8 cellular contexts compared by ENCODE assay signal in genomic region chr4:68175562-68176155, GRCh38. TPM values are rescaled to one million over a fixed set of nuclear protein-coding genes. Genes with fewer than 3 reads are reported as not detected.
DNase-seq lines count a peak whose midpoint lies in the region; ATAC-seq and TF ChIP-seq lines count a peak whose summit lies in the region.
"Had no signal": no experiment of that assay in that cellular context is flagged by ENCODE, and none has a peak within 500 bp of the region (broad histone marks: within the 10 kb centered on the region; RNA-seq: fewer than 3 reads in every experiment).

No MANE protein-coding gene starts in this region.

- no peaks in the 10 kb centered on the region for H3K9me3 ChIP-seq in thoracic aorta

- no peaks in the 10 kb centered on the region for H3K27me3 ChIP-seq in thoracic aorta (replicated peaks; ENCODE audit: insufficient read depth)

- no peak overlapping the region for H3K27ac ChIP-seq in thoracic aorta

- no peaks in the 10 kb centered on the region for H3K36me3 ChIP-seq in thoracic aorta

- no peaks in the 10 kb centered on the region for H3K4me1 ChIP-seq in thoracic aorta (ENCODE audit: control insufficient read depth in 1 of 2, low read depth in 2 of 2)

- ATAC-seq in GM19351 (IDR thresholded peaks at IDR 0.05; ENCODE audit: unreplicated experiment) = peak; percentile 93
- no peak for ATAC-seq in thoracic aorta (ENCODE audit: insufficient number of reproducible peaks, low FRiP score, low read depth)

- H3K4me3 ChIP-seq in thoracic aorta = no peak overlapping the region

- DNase-seq in EL (peak; percentile 43), HPDE6-E6E7 (ENCODE audit: extremely low spot score) (peak; percentile 35), NCI-H774 (lab: John Stamatoyannopoulos, UW) (peak; percentile 6), amniotic stem cell (lab: John Stamatoyannopoulos, UW) (peak; percentile 4), kidney tubule cell (ENCODE audit: low spot score) (peak; percentile 66), thoracic aorta (ENCODE audit: low spot score) (no peak)

- peak; percentile 16 for TF ChIP-seq CTCF in thoracic aorta (IDR thresholded peaks at IDR 0.05)

RNA-seq across cellular contexts. Expression of gene TMPRSS11F, which starts 46.0 kb away (rescaled TPM):
- under 1 TPM in 1 of 2 donors, not detected in 1; 0.28 TPM for total RNA-seq in thoracic aorta
- total RNA-seq: urinary bladder had no signal
